ENCODE assay signal across 8 cellular contexts in genomic region chr9:38018964-38019602, GRCh38. TPM values are rescaled to one million over a fixed set of nuclear protein-coding genes. Genes with fewer than 3 reads are reported as not detected.
A peak's percentile ranks its signal among the peaks of the same experiment; 100 is the strongest.
DNase-seq lines count a peak whose midpoint lies in the region; ATAC-seq, FAIRE-seq and TF ChIP-seq lines count a peak whose summit lies in the region.

No MANE protein-coding gene starts in this region.

- no peaks in the 10 kb centered on the region for H3K4me1 ChIP-seq in GM12878 (ENCODE audit: control insufficient read depth, insufficient read depth, low read length)

- H3K36me3 Mint-ChIP-seq in type B pancreatic cell: peaks cover 8% of the 10 kb centered on the region

- SMC1A ChIA-PET in GM12878 (lab: Charles Lee; ENCODE audit: uncharacterized antibody, unreplicated experiment): interaction anchor here (0.9 to 1.4 kb wide), 3 partner anchors 12 to 41 kb away, joined by 3 to 4 read pairs (median 4); no protein-coding TSS in a partner anchor

- FAIRE-seq in GM12878 (lab: Jason Lieb, UNC): no peak

- intact Hi-C loops in GM12878 (cut with micrococcal nuclease; ENCODE audit: unreplicated experiment): no loop called here

- TF ChIP-seq RAD21 in GM12878 (IDR thresholded peaks at IDR 0.05; ENCODE audit: insufficient read depth, low read depth, low read length): no peak

- H3K79me2 ChIP-seq in GM12878 (ENCODE audit: control insufficient read depth, insufficient read depth, low read length): no peaks in the 10 kb centered on the region

- H3K4me3 Mint-ChIP-seq in type B pancreatic cell: peak overlapping the region; percentile 64

- H4K20me1 ChIP-seq in GM12878 (ENCODE audit: control insufficient read depth, insufficient read depth): no peaks in the 10 kb centered on the region

- H3K27me3 Mint-ChIP-seq in type B pancreatic cell: no peaks in the 10 kb centered on the region

- in situ Hi-C loops in GM12878 (cut with MboI): loop anchor here (25.0 kb wide), 1 partner anchor 532 kb away; the partner anchor contains the start of gene POLR1E

- peak overlapping the region; percentile 83 for H3K27ac Mint-ChIP-seq in type B pancreatic cell

- no TSS peak for BruUV-seq in GM12878 (replicated peaks; lab: Mats Ljungman, UMichigan)

- H3K27ac ChIP-seq in GM12878 (ENCODE audit: control insufficient read depth, insufficient read depth) (no peak overlapping the region), layer of hippocampus (ENCODE audit: low read depth, low read length) (peak overlapping the region; percentile 75)

- H3K27me3 ChIP-seq in MG63 (no peaks in the 10 kb centered on the region), GM12878 (replicated peaks in 1 of 2; ENCODE audit: control insufficient read depth in 2 of 2, insufficient read depth in 2 of 2, low read length in 1 of 2) (no peaks in the 10 kb centered on the region), layer of hippocampus (ENCODE audit: control insufficient read depth, insufficient read depth, low read length) (no peaks in the 10 kb centered on the region)

- no peak overlapping the region for H3K4me2 ChIP-seq in GM12878 (ENCODE audit: control insufficient read depth, insufficient read depth)

- POLR2A ChIA-PET in GM12878 (lab: Charles Lee): interaction anchor here (1.1 to 1.4 kb wide), 3 partner anchors 11 to 25 kb away, joined by 3 read pairs; no protein-coding TSS in a partner anchor

- TF ChIP-seq CTCF in GM12878 (IDR thresholded peaks at IDR 0.05 in 2 of 3, conservative IDR thresholded peaks at IDR 0.05 in 1 of 3; ENCODE audit: control insufficient read depth in 2 of 3, extremely low read depth in 1 of 3, insufficient read depth in 1 of 3, low read depth in 3 of 3, low read length in 3 of 3): no peak
- no peak for TF ChIP-seq CTCF in type B pancreatic cell (conservative IDR thresholded peaks at IDR 0.05)

- CTCF ChIA-PET in GM12878 (lab: Yijun Ruan, JAX): interaction anchor here (1.1 kb wide), 1 partner anchor 8 kb away, joined by 3 read pairs; no protein-coding TSS in a partner anchor

- ATAC-seq in GM12878: peak; percentile 69

- DNase-seq in MG63: peak; percentile 73
- no peak for DNase-seq in GM12878 (ENCODE audit: low read depth, low spot score)
- DNase-seq in type B pancreatic cell (ENCODE audit: extremely low spot score, unreplicated experiment): no peak
- DNase-seq in NCI-H1694 (lab: John Stamatoyannopoulos, UW): no peak
- DNase-seq in mesenteric fat pad (ENCODE audit: low spot score): no peak
- no peak for DNase-seq in GM19238 (ENCODE audit: insufficient read length, low spot score)
- no peak for DNase-seq in NCI-H524 (lab: John Stamatoyannopoulos, UW)

- no peaks in the 10 kb centered on the region for H3K9me3 Mint-ChIP-seq in type B pancreatic cell

- H3K36me3 ChIP-seq in MG63 (no peaks in the 10 kb centered on the region; the same call in none of the 2 replicates), GM12878 (ENCODE audit: control insufficient read depth in 2 of 2, insufficient read depth in 2 of 2, low read length in 1 of 2) (no peaks in the 10 kb centered on the region; a peak in 1 of 4 replicates)

- no peak overlapping the region for H3K9ac ChIP-seq in GM12878 (ENCODE audit: control insufficient read depth, insufficient read depth, low read length)

- peaks cover 69% of the 10 kb centered on the region for H3K4me1 Mint-ChIP-seq in type B pancreatic cell (ENCODE audit: unreplicated experiment)

- RAD21 ChIA-PET in GM12878 (lab: Charles Lee; ENCODE audit: unreplicated experiment): no interaction called here

- no peaks in the 10 kb centered on the region for H3K9me3 ChIP-seq in MG63
- H3K9me3 ChIP-seq in GM12878 (replicated peaks; ENCODE audit: control insufficient read depth, insufficient read depth, low read length): no peaks in the 10 kb centered on the region

- WGBS in GM12878 (ENCODE audit: insufficient coverage, insufficient replicate concordance, low lambda C conversion rate, missing lambda C conversion rate): 20% methylated on average over 6 of the region's 6 CpGs

- H2AFZ ChIP-seq in GM12878 (ENCODE audit: control insufficient read depth, low read depth, low read length): no peak overlapping the region

- TF ChIP-seq EP300 in GM12878 (IDR thresholded peaks at IDR 0.05; ENCODE audit: borderline replicate concordance in 1 of 2, control insufficient read depth in 1 of 2, low read depth in 2 of 2, low read length in 2 of 2): no peak

- no peak for TF ChIP-seq POLR2A in GM12878 (IDR thresholded peaks at IDR 0.05; ENCODE audit: low read depth, low read length)

- no peak overlapping the region for H3K4me3 ChIP-seq in MG63
- no peak overlapping the region for H3K4me3 ChIP-seq in GM12878

TF ChIP-seq in GM12878, 131 proteins besides CTCF, POLR2A, EP300 and RAD21:
- TF ChIP-seq CREM (IDR thresholded peaks at IDR 0.05; ENCODE audit: low read depth): no peak

RNA-seq across cellular contexts. Expression of gene SHB, which starts 49.9 kb away (rescaled TPM):
- 6.0 and 20.0 TPM in 2 replicates for total RNA-seq in MG63 (2014; rRNA removed; shearing (Covaris generic); ENCODE audit: low replicate concordance)
- 11.5 and 13.9 TPM in 2 replicates for total RNA-seq in GM12878 (2013; cell fraction: nucleolus; rRNA removed)
- total RNA-seq in GM12878 (2014; rRNA removed): 3.2 TPM in 2 replicates
- total RNA-seq in GM12878 (2014; rRNA removed; fragmentation: Illumina TruSeq; extraction: Trizol): 1.4 and 1.7 TPM in 2 replicates
- total RNA-seq in GM12878 (2021): 6.2 and 7.6 TPM in 2 replicates
- 1.2 TPM for polyA plus RNA-seq in GM12878 (2011; ENCODE audit: low read depth)
- polyA plus RNA-seq in GM12878 (2011; rRNA removed): 0.39 and 0.91 TPM in 2 replicates
- 1.0 and 1.1 TPM in 2 replicates for polyA plus RNA-seq in GM12878 (2011; cell fraction: cytosol; rRNA removed)
- polyA plus RNA-seq in GM12878 (2011; cell fraction: nucleus; rRNA removed): 1.3 TPM in 2 replicates
- polyA plus RNA-seq in GM12878 (2012): 2.2 and 3.2 TPM in 2 replicates
- 1.6 and 2.4 TPM in 2 replicates for polyA plus RNA-seq in GM12878 (2014; fragmentation: Illumina TruSeq; extraction: Trizol)
- under 1 TPM; 0.56 to 0.69 TPM for polyA plus RNA-seq in GM12878 (2014; fragmentation: Nextera tagmentation; extraction: Ambion mirVana)
- 3.7 and 5.3 TPM in 2 replicates for polyA plus RNA-seq in GM12878 (2014; rRNA removed)
- under 1 TPM; 0.29 to 0.90 TPM for polyA plus RNA-seq in GM12878 (2016; fragmentation: Nextera tagmentation; extraction: Ambion mirVana)
- 0.95 and 1.8 TPM in 2 replicates for polyA minus RNA-seq in GM12878 (2011; rRNA and poly(A)+ RNA removed)
- polyA minus RNA-seq in GM12878 (2011; cell fraction: cytosol; rRNA and poly(A)+ RNA removed): 0.73 and 1.3 TPM in 2 replicates
- 0.73 and 2.0 TPM in 2 replicates for polyA minus RNA-seq in GM12878 (2011; cell fraction: nucleus; rRNA and poly(A)+ RNA removed)
- 14.4 and 20.0 TPM in 2 replicates for total RNA-seq in type B pancreatic cell (ENCODE audit: low replicate concordance)
- total RNA-seq in mesenteric fat pad: 19.3 TPM
